In genomic region chr19:39156891-39157230, GRCh38 we compare ENCODE assay signal across 19 cellular contexts. TPM values are rescaled to one million over a fixed set of nuclear protein-coding genes. Genes with fewer than 3 reads are reported as not detected.
A peak's percentile ranks its signal among the peaks of the same experiment; 100 is the strongest.
DNase-seq lines count a peak whose midpoint lies in the region; ATAC-seq, FAIRE-seq and TF ChIP-seq lines count a peak whose summit lies in the region.
"Had no signal": no experiment of that assay in that cellular context is flagged by ENCODE, and none has a peak within 500 bp of the region (broad histone marks: within the 10 kb centered on the region; RNA-seq: fewer than 3 reads in every experiment).

No MANE protein-coding gene starts in this region.

- H3K27ac ChIP-seq in C4-2B (peak overlapping the region; percentile 96), astrocyte (ENCODE audit: low read depth, low read length) (no peak overlapping the region)
- H3K27ac ChIP-seq: adrenal gland, colonic mucosa, heart left ventricle, SJSA1, testis had no signal

- H3K4me3 ChIP-seq in astrocyte (ENCODE audit: insufficient read depth, low read depth, low read length) = peak overlapping the region; percentile 33
- H3K4me3 ChIP-seq in fibroblast of the aortic adventitia (ENCODE audit: low read depth, low read length) = peak overlapping the region; percentile 67
- H3K4me3 ChIP-seq in skeletal muscle cell (ENCODE audit: low read depth, low read length) = peak overlapping the region; percentile 43
- H3K4me3 ChIP-seq: adrenal gland, colonic mucosa, HAP-1, heart left ventricle, SJSA1, testis had no signal

- H3K36me3 ChIP-seq in astrocyte (ENCODE audit: insufficient read depth, low read length) = no peaks in the 10 kb centered on the region
- H3K36me3 ChIP-seq: adrenal gland, colonic mucosa, HAP-1, heart left ventricle had no signal

- no peaks in the 10 kb centered on the region for H3K9me3 ChIP-seq in astrocyte (ENCODE audit: insufficient read depth, low read depth, low read length)
- H3K9me3 ChIP-seq: adrenal gland, colonic mucosa, HAP-1, heart left ventricle, SJSA1, testis had no signal

- H3K4me3 Mint-ChIP-seq in astrocyte (ENCODE audit: unreplicated experiment) = peak overlapping the region; percentile 66
- H3K4me3 Mint-ChIP-seq: activated CD4-positive, alpha-beta memory T cell treated with anti-CD3 and anti-CD28 coated beads, Interleukin-2, amount 10 ng/mL, durations not matched to agents 7 days and 5 days; activated T-helper 1 cell treated with anti-CD3 and anti-CD28 coated beads, Interleukin-12 subunit alpha, Interleukin-12 subunit beta, Interleukin-2, Interleukin-4 antibody, amounts not matched to agents 30 ng/mL and 10 ng/mL and 1 ng/mL, durations not matched to agents 14 hours and 24 hours and 36 hours had no signal

- no peak overlapping the region for H2AFZ ChIP-seq in astrocyte (ENCODE audit: low read depth, low read length)

- DNase-seq in astrocyte (ENCODE audit: low read depth) (no peak), fibroblast of the aortic adventitia (ENCODE audit: low read depth) (no peak), skeletal muscle cell (ENCODE audit: low read depth) (no peak), LoVo (ENCODE audit: low spot score) (no peak)
- DNase-seq in activated naive CD4-positive, alpha-beta T cell treated with anti-CD3 and anti-CD28 coated beads, Interleukin-2, amount 50 U/mL, for 72 hours (ENCODE audit: low spot score in 2 of 2) = no peak
- DNase-seq: activated CD4-positive, alpha-beta memory T cell treated with anti-CD3 and anti-CD28 coated beads, Interleukin-2, amount 10 ng/mL, durations not matched to agents 7 days and 5 days; adrenal gland; heart left ventricle; NCI-H1417; testis had no signal

- peaks cover 17% of the 10 kb centered on the region for H3K4me1 ChIP-seq in astrocyte (ENCODE audit: insufficient read depth, low read length)
- H3K4me1 ChIP-seq: HAP-1 had no signal

- FAIRE-seq in astrocyte (lab: Jason Lieb, UNC) = no peak

- H3K9me3 Mint-ChIP-seq in astrocyte (ENCODE audit: unreplicated experiment) = no peaks in the 10 kb centered on the region
- no peaks in the 10 kb centered on the region for H3K9me3 Mint-ChIP-seq in activated naive CD4-positive, alpha-beta T cell treated with anti-CD3 and anti-CD28 coated beads, Interleukin-2, amount 50 U/mL, for 72 hours
- H3K9me3 Mint-ChIP-seq: activated CD4-positive, alpha-beta memory T cell treated with anti-CD3 and anti-CD28 coated beads, Interleukin-2, amount 10 ng/mL, durations not matched to agents 7 days and 5 days; activated T-helper 1 cell treated with anti-CD3 and anti-CD28 coated beads, Interleukin-12 subunit alpha, Interleukin-12 subunit beta, Interleukin-2, Interleukin-4 antibody, amounts not matched to agents 30 ng/mL and 10 ng/mL and 1 ng/mL, durations not matched to agents 14 hours and 24 hours and 36 hours had no signal

- TF ChIP-seq CTCF in C4-2B (conservative IDR thresholded peaks at IDR 0.05) = no peak
- no peak for TF ChIP-seq CTCF in astrocyte (IDR thresholded peaks at IDR 0.05; ENCODE audit: insufficient read depth, low read depth, low read length)
- TF ChIP-seq CTCF in fibroblast of the aortic adventitia (IDR thresholded peaks at IDR 0.05; ENCODE audit: insufficient read depth, low read length) = no peak

- H3K4me2 ChIP-seq in astrocyte (ENCODE audit: low read length) = peak overlapping the region; percentile 82

- H3K79me2 ChIP-seq in astrocyte (ENCODE audit: insufficient read depth, low read length) = peaks cover 70% of the 10 kb centered on the region

- ATAC-seq in GM18909 (IDR thresholded peaks at IDR 0.05; ENCODE audit: poor library complexity, unreplicated experiment) (no peak), HG02763 (IDR thresholded peaks at IDR 0.05; ENCODE audit: unreplicated experiment) (no peak)
- no peak for ATAC-seq in activated naive CD4-positive, alpha-beta T cell treated with anti-CD3 and anti-CD28 coated beads, Interleukin-2, amount 50 U/mL, for 72 hours

- H3K27ac Mint-ChIP-seq in astrocyte (ENCODE audit: unreplicated experiment) = no peak overlapping the region
- no peak overlapping the region for H3K27ac Mint-ChIP-seq in activated naive CD4-positive, alpha-beta T cell treated with anti-CD3 and anti-CD28 coated beads, Interleukin-2, amount 50 U/mL, for 72 hours
- H3K27ac Mint-ChIP-seq: activated CD4-positive, alpha-beta memory T cell treated with anti-CD3 and anti-CD28 coated beads, Interleukin-2, amount 10 ng/mL, durations not matched to agents 7 days and 5 days; activated T-helper 1 cell treated with anti-CD3 and anti-CD28 coated beads, Interleukin-12 subunit alpha, Interleukin-12 subunit beta, Interleukin-2, Interleukin-4 antibody, amounts not matched to agents 30 ng/mL and 10 ng/mL and 1 ng/mL, durations not matched to agents 14 hours and 24 hours and 36 hours had no signal

- H4K20me1 ChIP-seq in astrocyte (ENCODE audit: insufficient read depth, low read length) = peaks cover 77% of the 10 kb centered on the region

- peak overlapping the region; percentile 46 for H3K9ac ChIP-seq in astrocyte (ENCODE audit: low read length)

- no peaks in the 10 kb centered on the region for H3K27me3 Mint-ChIP-seq in astrocyte (ENCODE audit: low read depth, unreplicated experiment)
- H3K27me3 Mint-ChIP-seq: activated CD4-positive, alpha-beta memory T cell treated with anti-CD3 and anti-CD28 coated beads, Interleukin-2, amount 10 ng/mL, durations not matched to agents 7 days and 5 days had no signal

- peaks cover 33% of the 10 kb centered on the region for H3K4me1 Mint-ChIP-seq in astrocyte (ENCODE audit: low read depth, unreplicated experiment)

- no peaks in the 10 kb centered on the region for H3K27me3 ChIP-seq in astrocyte (ENCODE audit: insufficient read depth, low read length)
- H3K27me3 ChIP-seq: adrenal gland, colonic mucosa, heart left ventricle, SJSA1, testis had no signal

- H3K36me3 Mint-ChIP-seq in astrocyte (ENCODE audit: low read depth, unreplicated experiment) = peaks cover 12% of the 10 kb centered on the region
- no peaks in the 10 kb centered on the region for H3K36me3 Mint-ChIP-seq in activated naive CD4-positive, alpha-beta T cell treated with anti-CD3 and anti-CD28 coated beads, Interleukin-2, amount 50 U/mL, for 72 hours

RNA-seq across cellular contexts. Expression of gene PAK4, which starts 31.3 kb away (rescaled TPM):
- total RNA-seq in astrocyte (48.0 and 51.1 TPM in 2 replicates), fibroblast of the aortic adventitia (ENCODE audit: low replicate concordance) (7.6 and 9.0 TPM in 2 replicates)
- total RNA-seq in activated naive CD4-positive, alpha-beta T cell treated with anti-CD3 and anti-CD28 coated beads, Interleukin-2, amount 50 U/mL, for 72 hours = 10 to 100 TPM; 15.6 to 19.4 TPM

RNA-seq across cellular contexts. Expression of gene NCCRP1, which starts 39.9 kb away (rescaled TPM):
- not detected in 2 replicates for total RNA-seq in astrocyte
- total RNA-seq in fibroblast of the aortic adventitia (ENCODE audit: low replicate concordance) = not detected in 2 replicates
- not detected for total RNA-seq in activated naive CD4-positive, alpha-beta T cell treated with anti-CD3 and anti-CD28 coated beads, Interleukin-2, amount 50 U/mL, for 72 hours
- total RNA-seq: activated CD4-positive, alpha-beta memory T cell treated with anti-CD3 and anti-CD28 coated beads, Interleukin-2, amount 10 ng/mL, durations not matched to agents 7 days and 5 days; activated T-helper 1 cell treated with anti-CD3 and anti-CD28 coated beads, Interleukin-12 subunit alpha, Interleukin-12 subunit beta, Interleukin-2, Interleukin-4 antibody, amounts not matched to agents 30 ng/mL and 10 ng/mL and 1 ng/mL, durations not matched to agents 14 hours and 24 hours and 36 hours; colonic mucosa; pulmonary artery endothelial cell; SJSA1 had no signal

RNA-seq across cellular contexts. Expression of gene SYCN, which starts 47.2 kb away (rescaled TPM):
- total RNA-seq in astrocyte = not detected in 2 replicates
- not detected in 2 replicates for total RNA-seq in fibroblast of the aortic adventitia (ENCODE audit: low replicate concordance)
- not detected for total RNA-seq in activated naive CD4-positive, alpha-beta T cell treated with anti-CD3 and anti-CD28 coated beads, Interleukin-2, amount 50 U/mL, for 72 hours
- total RNA-seq: activated CD4-positive, alpha-beta memory T cell treated with anti-CD3 and anti-CD28 coated beads, Interleukin-2, amount 10 ng/mL, durations not matched to agents 7 days and 5 days; activated T-helper 1 cell treated with anti-CD3 and anti-CD28 coated beads, Interleukin-12 subunit alpha, Interleukin-12 subunit beta, Interleukin-2, Interleukin-4 antibody, amounts not matched to agents 30 ng/mL and 10 ng/mL and 1 ng/mL, durations not matched to agents 14 hours and 24 hours and 36 hours; epithelial cell of proximal tubule; pulmonary artery endothelial cell; SJSA1 had no signal
